Comparison of ENCODE assay signal across 1 cellular context in the genomic region with DNA sequence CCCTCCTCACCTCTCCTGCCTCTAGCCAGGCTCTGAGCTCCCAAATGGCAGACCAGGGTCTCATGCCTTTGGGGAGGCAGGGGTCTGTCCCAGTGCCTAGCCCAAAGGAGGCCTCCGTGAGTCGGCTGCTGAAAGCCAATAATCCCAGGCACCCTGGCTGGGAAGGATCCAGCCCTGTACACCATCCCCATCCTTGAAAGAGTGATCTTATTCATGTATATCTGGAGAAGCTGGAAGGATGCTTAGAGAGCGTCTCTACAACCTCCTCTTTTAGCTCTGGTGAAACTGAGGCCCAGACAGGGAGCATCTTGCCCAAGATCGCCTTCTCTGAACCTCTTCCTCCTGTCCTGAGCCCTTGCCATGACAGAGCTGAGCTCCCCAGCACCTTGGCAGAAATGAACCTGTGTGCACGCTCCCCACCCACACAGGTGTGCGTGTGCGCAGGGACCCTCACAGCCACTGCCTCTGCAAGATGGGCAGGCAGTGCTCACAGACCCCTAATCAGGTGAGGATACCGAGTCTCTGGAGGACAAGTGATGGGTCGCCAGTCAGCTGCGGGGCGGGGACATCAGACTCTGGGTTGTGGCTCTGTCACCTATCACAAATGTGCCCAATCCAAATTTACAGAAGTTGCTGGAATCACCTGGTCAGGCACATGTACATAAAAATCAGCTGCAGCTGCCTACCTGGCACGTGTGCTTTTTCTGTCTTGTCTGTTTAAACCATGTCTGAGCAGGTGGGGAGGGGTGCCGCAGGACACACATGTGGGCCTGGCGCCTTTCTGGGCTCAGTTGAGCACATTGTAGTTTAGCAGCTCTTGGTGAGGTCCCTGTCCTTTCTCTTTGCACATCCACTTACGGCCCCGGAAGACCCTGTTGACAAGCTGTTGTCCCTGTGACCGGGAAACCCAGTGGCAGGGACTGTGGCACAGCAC.
TF ChIP-seq lines count a peak whose summit lies in the region.

No MANE protein-coding gene starts in this region.

TF ChIP-seq in H1, 55 proteins besides CTCF, POLR2A, EP300 and RAD21:
- no peak for TF ChIP-seq CBX5 (IDR thresholded peaks at IDR 0.05; ENCODE audit: low read depth, low read length)
- no peak for TF ChIP-seq SP1 (IDR thresholded peaks at IDR 0.05; ENCODE audit: low read depth, low read length)
- TF ChIP-seq SAP30 (IDR thresholded peaks at IDR 0.05; ENCODE audit: insufficient read depth, insufficient replicate concordance, low read length), result no peak
